Comparison of ENCODE assay signal across 1 cellular context in genomic region chr1:200887772-200888348, GRCh38.
TF ChIP-seq lines count a peak whose summit lies in the region.

No MANE protein-coding gene starts in this region.

TF ChIP-seq in GM23338, 12 proteins besides CTCF, POLR2A, EP300 and RAD21 (continued from another document):
- no peak for TF ChIP-seq REST (IDR thresholded peaks at IDR 0.05; ENCODE audit: unreplicated experiment)
- TF ChIP-seq POLR2AphosphoS5 (IDR thresholded peaks at IDR 0.05; ENCODE audit: low read depth), result no peak
- TF ChIP-seq EZH2phosphoT487 (IDR thresholded peaks at IDR 0.05; ENCODE audit: unreplicated experiment), result no peak
- no peak for TF ChIP-seq EZH2 (IDR thresholded peaks at IDR 0.05; ENCODE audit: low read depth, unreplicated experiment)
- TF ChIP-seq CREB1 (CRISPR knock-in tag; IDR thresholded peaks at IDR 0.05; ENCODE audit: low read depth), result no peak
- TF ChIP-seq ETS1 (IDR thresholded peaks at IDR 0.05), result no peak
- TF ChIP-seq NANOG (IDR thresholded peaks at IDR 0.05; ENCODE audit: borderline replicate concordance), result no peak
- no peak for TF ChIP-seq ZNF114 (CRISPR knock-in tag; IDR thresholded peaks at IDR 0.05)
- TF ChIP-seq STAT1 (IDR thresholded peaks at IDR 0.05; ENCODE audit: unreplicated experiment), result no peak
- no peak for TF ChIP-seq ZNF331 (CRISPR knock-in tag; IDR thresholded peaks at IDR 0.05; ENCODE audit: low read depth)
- TF ChIP-seq ZNF462 (CRISPR knock-in tag; IDR thresholded peaks at IDR 0.05), result no peak
